Comparison of ENCODE assay signal across 17 cellular contexts in the genomic region with DNA sequence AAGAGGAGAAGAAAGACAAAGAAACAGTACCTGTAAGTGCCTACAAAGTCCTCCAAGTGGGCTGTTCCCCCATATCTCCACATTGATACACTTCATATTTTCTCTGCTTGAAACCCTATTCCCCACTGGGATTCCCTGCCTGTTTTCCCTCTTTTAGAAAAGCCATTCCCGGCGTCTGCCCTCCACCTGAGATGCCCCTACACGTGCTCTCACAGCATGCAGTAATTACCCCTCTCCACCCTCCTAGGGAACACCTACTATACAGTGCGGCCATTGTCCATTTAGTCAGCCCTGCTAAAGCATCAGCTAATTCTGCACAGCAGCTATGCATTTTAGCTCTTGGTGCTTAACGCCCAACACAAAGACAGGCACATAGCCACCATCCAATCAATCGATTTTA.
"Had no signal": no experiment of that assay in that cellular context is flagged by ENCODE, and none has a peak within 500 bp of the region (broad histone marks: within the 10 kb centered on the region; RNA-seq: fewer than 3 reads in every experiment).

No MANE protein-coding gene starts in this region.

- DNase-seq: activated CD4-positive, alpha-beta T cell treated with anti-CD3 and anti-CD28 coated beads for 4 hours; activated CD4-positive, alpha-beta T cell treated with anti-CD3 and anti-CD28 coated beads, Interleukin-2, amount 50 U/mL, for 48 hours; activated CD4-positive, CD25-positive, alpha-beta regulatory T cell; activated CD8-positive, alpha-beta memory T cell treated with anti-CD3 and anti-CD28 coated beads, Interleukin-2, amount 50 U/mL, for 48 hours; activated naive CD4-positive, alpha-beta T cell; activated naive CD8-positive, alpha-beta T cell treated with anti-CD3 and anti-CD28 coated beads for 36 hours; activated T-cell treated with anti-CD3 and anti-CD28 coated beads, Interleukin-2, amount 50 U/mL, for 4 hours; cortex of kidney; endodermal cell; esophagus squamous epithelium; gastrocnemius medialis; hippocampal formation; kidney glomerular epithelial cell; left ventricle myocardium inferior; naive thymus-derived CD8-positive, alpha-beta T cell; stimulated activated CD4-positive, alpha-beta T cell treated with anti-CD3 and anti-CD28 coated beads, Interleukin-2, amount 100 ng/mL, for 48 hours; stimulated activated naive CD4-positive, alpha-beta T cell treated with Interleukin-2 at 50 U/mL for 16 hours had no signal

- ATAC-seq: activated T-cell treated with anti-CD3 and anti-CD28 coated beads, Interleukin-2, amount 50 U/mL, for 4 hours; gastrocnemius medialis; naive thymus-derived CD8-positive, alpha-beta T cell had no signal
